27 cellular contexts compared by ENCODE assay signal in genomic region chr14:101563352-101563653, GRCh38. TPM values are rescaled to one million over a fixed set of nuclear protein-coding genes. Genes with fewer than 3 reads are reported as not detected.
DNase-seq lines count a peak whose midpoint lies in the region; ATAC-seq and TF ChIP-seq lines count a peak whose summit lies in the region.
"Had no signal": no experiment of that assay in that cellular context is flagged by ENCODE, and none has a peak within 500 bp of the region (broad histone marks: within the 10 kb centered on the region; RNA-seq: fewer than 3 reads in every experiment).

No MANE protein-coding gene starts in this region.

- no peak overlapping the region for H3K27ac ChIP-seq in hepatocyte
- no peak overlapping the region for H3K27ac ChIP-seq in vagina
- H3K27ac ChIP-seq: cardiac muscle cell, left lung, neutrophil, SJSA1 had no signal

- 3% methylated on average over 13 of the region's 13 CpGs for WGBS in hepatocyte (ENCODE audit: low lambda C conversion rate, missing lambda C conversion rate)

- H3K4me3 Mint-ChIP-seq in natural killer cell treated with Interleukin-12 subunit alpha and Interleukin-12 subunit beta and Interleukin-15 and Interleukin-18, amount 100 ng/mL, for 72 hours, result no peak overlapping the region
- H3K4me3 Mint-ChIP-seq in natural killer cell, result no peak overlapping the region
- H3K4me3 Mint-ChIP-seq in nephron progenitor cell, result peak overlapping the region; percentile 66
- H3K4me3 Mint-ChIP-seq: activated CD4-positive, alpha-beta T cell treated with anti-CD3 and anti-CD28 coated beads, Interleukin-2, amount 10 ng/mL, durations not matched to agents 24 days and 14 days; activated naive CD4-positive, alpha-beta T cell treated with anti-CD3 and anti-CD28 coated beads, Interleukin-2, amount 10 ng/mL, durations not matched to agents 7 days and 5 days; activated T-helper 1 cell treated with anti-CD3 and anti-CD28 coated beads, Interleukin-12 subunit alpha, Interleukin-12 subunit beta, Interleukin-2, Interleukin-4 antibody, amounts not matched to agents 30 ng/mL and 10 ng/mL and 1 ng/mL, durations not matched to agents 14 hours and 24 hours and 36 hours had no signal

- H3K4me1 ChIP-seq in hepatocyte (ENCODE audit: insufficient read depth) (peaks cover 18% of the 10 kb centered on the region), vagina (peaks cover 29% of the 10 kb centered on the region)
- H3K4me1 ChIP-seq: SJSA1 had no signal

- H3K27ac Mint-ChIP-seq in natural killer cell treated with Interleukin-12 subunit alpha and Interleukin-12 subunit beta and Interleukin-15 and Interleukin-18, amount 100 ng/mL, for 72 hours, result no peak overlapping the region
- H3K27ac Mint-ChIP-seq in natural killer cell (no peak overlapping the region), nephron progenitor cell (no peak overlapping the region)
- H3K27ac Mint-ChIP-seq: activated CD4-positive, alpha-beta T cell treated with anti-CD3 and anti-CD28 coated beads, Interleukin-2, amount 10 ng/mL, durations not matched to agents 24 days and 14 days; activated T-helper 1 cell treated with anti-CD3 and anti-CD28 coated beads, Interleukin-12 subunit alpha, Interleukin-12 subunit beta, Interleukin-2, Interleukin-4 antibody, amounts not matched to agents 30 ng/mL and 10 ng/mL and 1 ng/mL, durations not matched to agents 14 hours and 24 hours and 36 hours had no signal

- TF ChIP-seq CTCF in natural killer cell (IDR thresholded peaks at IDR 0.05) (no peak), hepatocyte (IDR thresholded peaks at IDR 0.05; ENCODE audit: poor library complexity) (no peak), nephron progenitor cell (IDR thresholded peaks at IDR 0.05) (no peak), vagina (IDR thresholded peaks at IDR 0.05) (no peak)

- H3K4me2 ChIP-seq in hepatocyte, result peak overlapping the region; percentile 93

- peaks cover 0 to 4% of the 10 kb centered on the region in 2 donors for H3K4me1 Mint-ChIP-seq in natural killer cell treated with Interleukin-12 subunit alpha and Interleukin-12 subunit beta and Interleukin-15 and Interleukin-18, amount 100 ng/mL, for 72 hours (ENCODE audit: low read depth in 2 of 2)
- H3K4me1 Mint-ChIP-seq in natural killer cell (peaks cover 0 to 11% of the 10 kb centered on the region in 2 donors), nephron progenitor cell (peaks cover 21% of the 10 kb centered on the region)

- H3K27me3 ChIP-seq in hepatocyte (peaks cover 63% of the 10 kb centered on the region), vagina (peaks cover 7% of the 10 kb centered on the region)

- no peak for ATAC-seq in natural killer cell treated with Interleukin-12 subunit alpha and Interleukin-12 subunit beta and Interleukin-15 and Interleukin-18, amount 100 ng/mL, for 72 hours
- no peak for ATAC-seq in natural killer cell
- ATAC-seq: left lung had no signal

- no peak overlapping the region for H2AFZ ChIP-seq in hepatocyte

- intact Hi-C loops in natural killer cell (cut with micrococcal nuclease) (no loop called here), vagina (cut with DNase I) (loop anchor here (10.0 kb wide), 1 partner anchor 719 kb away; no protein-coding TSS in a partner anchor)

- H3K9me2 ChIP-seq in hepatocyte (replicated peaks; ENCODE audit: insufficient read depth), result no peaks in the 10 kb centered on the region

- H4K20me1 ChIP-seq in hepatocyte (ENCODE audit: insufficient read depth, poor library complexity, severe bottlenecking), result no peaks in the 10 kb centered on the region

- no peaks in the 10 kb centered on the region for H3K9me3 ChIP-seq in hepatocyte (ENCODE audit: low read depth)
- peaks cover 7% of the 10 kb centered on the region for H3K9me3 ChIP-seq in vagina
- H3K9me3 ChIP-seq: SJSA1 had no signal

- H3K4me3 ChIP-seq in hepatocyte (no peak overlapping the region), vagina (peak overlapping the region; percentile 35 to 51)
- H3K4me3 ChIP-seq: cardiac muscle cell, left lung, SJSA1 had no signal

- DNase-seq in natural killer cell treated with Interleukin-12 subunit alpha and Interleukin-12 subunit beta and Interleukin-15 and Interleukin-18, amount 100 ng/mL, for 72 hours (ENCODE audit: low spot score), result peak; percentile 40
- no peak for DNase-seq in natural killer cell
- DNase-seq in hepatocyte (ENCODE audit: low spot score), result no peak
- no peak for DNase-seq in nephron progenitor cell
- DNase-seq in vagina (ENCODE audit: extremely low spot score in 2 of 2), result no peak
- no peak for DNase-seq in central memory CD4-positive, alpha-beta T cell
- no peak for DNase-seq in cerebellum (ENCODE audit: low spot score)
- no peak for DNase-seq in DMS153 (lab: John Stamatoyannopoulos, UW)
- DNase-seq: activated CD4-positive, alpha-beta T cell treated with anti-CD3 and anti-CD28 coated beads, Interleukin-2, amount 10 ng/mL, durations not matched to agents 24 days and 14 days; activated naive CD4-positive, alpha-beta T cell treated with anti-CD3 and anti-CD28 coated beads, Interleukin-2, amount 10 ng/mL, durations not matched to agents 7 days and 5 days; AML-193; amygdala; dermis blood vessel endothelial cell; GF-D8; Karpas-422; NCI-H187; NCI-H526 treated with DMSO at 0.1 percent for 48 hours; stimulated activated CD4-positive, alpha-beta T cell treated with anti-CD3 and anti-CD28 coated beads, Interleukin-1b, Interleukin-23, amount 100 ng/mL, for 48 hours; T-helper 1 cell had no signal

- no peak for TF ChIP-seq POLR2A in vagina (IDR thresholded peaks at IDR 0.05)

- no peaks in the 10 kb centered on the region for H3K36me3 Mint-ChIP-seq in natural killer cell treated with Interleukin-12 subunit alpha and Interleukin-12 subunit beta and Interleukin-15 and Interleukin-18, amount 100 ng/mL, for 72 hours
- no peaks in the 10 kb centered on the region for H3K36me3 Mint-ChIP-seq in natural killer cell
- H3K36me3 Mint-ChIP-seq in nephron progenitor cell (ENCODE audit: low read depth), result no peaks in the 10 kb centered on the region

- peaks cover 19% of the 10 kb centered on the region for H3K79me2 ChIP-seq in hepatocyte

- peaks cover 45 to 47% of the 10 kb centered on the region in 2 donors for H3K27me3 Mint-ChIP-seq in natural killer cell treated with Interleukin-12 subunit alpha and Interleukin-12 subunit beta and Interleukin-15 and Interleukin-18, amount 100 ng/mL, for 72 hours
- H3K27me3 Mint-ChIP-seq in natural killer cell (ENCODE audit: low read depth in 2 of 2), result peaks cover 54 to 62% of the 10 kb centered on the region in 2 donors
- peaks cover 92% of the 10 kb centered on the region for H3K27me3 Mint-ChIP-seq in nephron progenitor cell (ENCODE audit: low read depth, poor library complexity)

- H3K36me3 ChIP-seq in hepatocyte (replicated peaks; ENCODE audit: insufficient read depth, low read depth) (no peaks in the 10 kb centered on the region), vagina (no peaks in the 10 kb centered on the region)
- H3K36me3 ChIP-seq: cardiac muscle cell, left lung, neutrophil, SJSA1 had no signal

- no peaks in the 10 kb centered on the region for H3K9me3 Mint-ChIP-seq in natural killer cell treated with Interleukin-12 subunit alpha and Interleukin-12 subunit beta and Interleukin-15 and Interleukin-18, amount 100 ng/mL, for 72 hours
- H3K9me3 Mint-ChIP-seq in natural killer cell, result no peaks in the 10 kb centered on the region
- H3K9me3 Mint-ChIP-seq in nephron progenitor cell, result peaks cover 19% of the 10 kb centered on the region

RNA-seq across cellular contexts. Expression of gene DIO3, which starts 2.0 kb away (rescaled TPM):
- total RNA-seq in natural killer cell treated with Interleukin-12 subunit alpha and Interleukin-12 subunit beta and Interleukin-15 and Interleukin-18, amount 100 ng/mL, for 72 hours, result not detected
- total RNA-seq in natural killer cell, result not detected
- total RNA-seq in hepatocyte, result 51.1 and 51.3 TPM in 2 replicates
- 18.4 and 27.6 TPM in 2 replicates for polyA plus RNA-seq in hepatocyte
- total RNA-seq in vagina, result 52.1 TPM
- 6.1 TPM for total RNA-seq in cerebellum
- total RNA-seq: A172; activated CD4-positive, alpha-beta T cell treated with anti-CD3 and anti-CD28 coated beads, Interleukin-2, amount 10 ng/mL, durations not matched to agents 24 days and 14 days; activated T-helper 1 cell treated with anti-CD3 and anti-CD28 coated beads, Interleukin-12 subunit alpha, Interleukin-12 subunit beta, Interleukin-2, Interleukin-4 antibody, amounts not matched to agents 30 ng/mL and 10 ng/mL and 1 ng/mL, durations not matched to agents 14 hours and 24 hours and 36 hours; dermis blood vessel endothelial cell; glomerular endothelial cell; RPMI7951; SJSA1 had no signal
- polyA plus RNA-seq: cardiac muscle cell had no signal
